Comparison of ENCODE assay signal across 1 cellular context in the genomic region with DNA sequence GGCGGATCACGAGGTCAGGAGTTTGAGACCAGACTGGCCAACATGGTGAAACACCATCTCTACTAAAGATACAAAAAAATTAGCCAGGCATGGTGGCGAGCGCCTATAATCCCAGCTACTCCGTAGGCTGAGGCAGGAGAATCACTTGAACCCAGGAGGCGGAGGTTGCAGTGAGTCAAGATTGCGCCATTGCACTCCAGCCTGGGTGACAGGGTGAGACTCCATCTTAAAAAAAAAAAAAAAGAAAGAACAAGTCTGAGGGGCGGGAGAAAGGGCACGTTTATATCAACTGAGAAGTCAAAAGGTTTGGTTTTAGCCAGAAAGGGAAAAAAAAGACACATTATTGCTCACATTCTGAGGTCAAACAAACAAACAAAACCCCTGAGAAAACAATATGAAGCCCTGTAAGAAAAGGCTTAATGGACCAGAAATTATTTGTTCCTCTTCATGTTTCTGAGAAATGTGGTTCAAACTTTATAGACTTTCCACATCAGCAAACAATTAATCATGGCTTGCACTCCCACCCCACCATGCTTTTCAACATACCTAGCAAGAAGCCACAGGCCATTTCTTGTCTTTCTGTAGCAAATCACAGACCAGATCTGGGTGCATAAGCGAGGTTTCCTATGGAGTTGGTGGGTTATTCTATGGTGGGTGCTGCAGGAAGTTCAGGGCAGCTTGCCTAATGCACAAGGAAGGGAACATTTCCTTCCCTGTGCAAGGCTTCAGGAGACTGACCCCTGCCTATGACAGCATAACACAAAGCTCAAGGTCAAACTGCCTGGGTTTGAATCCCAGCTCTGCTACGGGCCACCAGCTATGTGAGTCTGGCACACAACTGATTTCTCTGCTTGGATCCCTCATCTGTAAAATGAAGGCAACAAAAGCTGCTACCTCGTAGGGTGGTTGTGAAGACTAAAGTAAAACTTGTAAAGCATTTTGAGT.
TF ChIP-seq lines count a peak whose summit lies in the region.

No MANE protein-coding gene starts in this region.

TF ChIP-seq in GM23338, 12 proteins besides CTCF, POLR2A, EP300 and RAD21 (continued from another document):
- TF ChIP-seq, protein P1, sequence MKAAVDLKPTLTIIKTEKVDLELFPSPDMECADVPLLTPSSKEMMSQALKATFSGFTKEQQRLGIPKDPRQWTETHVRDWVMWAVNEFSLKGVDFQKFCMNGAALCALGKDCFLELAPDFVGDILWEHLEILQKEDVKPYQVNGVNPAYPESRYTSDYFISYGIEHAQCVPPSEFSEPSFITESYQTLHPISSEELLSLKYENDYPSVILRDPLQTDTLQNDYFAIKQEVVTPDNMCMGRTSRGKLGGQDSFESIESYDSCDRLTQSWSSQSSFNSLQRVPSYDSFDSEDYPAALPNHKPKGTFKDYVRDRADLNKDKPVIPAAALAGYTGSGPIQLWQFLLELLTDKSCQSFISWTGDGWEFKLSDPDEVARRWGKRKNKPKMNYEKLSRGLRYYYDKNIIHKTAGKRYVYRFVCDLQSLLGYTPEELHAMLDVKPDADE (IDR thresholded peaks at IDR 0.05), result no peak
- no peak for TF ChIP-seq EZH2phosphoT487 (IDR thresholded peaks at IDR 0.05; ENCODE audit: unreplicated experiment)
- TF ChIP-seq JUNB (IDR thresholded peaks at IDR 0.05; ENCODE audit: unreplicated experiment), result no peak
- TF ChIP-seq REST (IDR thresholded peaks at IDR 0.05; ENCODE audit: unreplicated experiment), result no peak
